Comparison of ENCODE assay signal across 1 cellular context in genomic region chr6:104943781-104944180, GRCh38.
TF ChIP-seq lines count a peak whose summit lies in the region.

No MANE protein-coding gene starts in this region.

TF ChIP-seq in K562, 482 proteins besides CTCF, POLR2A, EP300 and RAD21 (continued from another document and continues in another):
- peak in 1 of 2 experiments; percentile 91 for TF ChIP-seq AFF1 (IDR thresholded peaks at IDR 0.05; ENCODE audit: low read depth in 1 of 2, partially characterized antibody in 2 of 2)
- TF ChIP-seq RBBP5 (IDR thresholded peaks at IDR 0.05; ENCODE audit: borderline replicate concordance, insufficient read depth, low read length, poor library complexity, severe bottlenecking): no peak
- no peak for TF ChIP-seq CREB3L1 (IDR thresholded peaks at IDR 0.05; ENCODE audit: borderline replicate concordance, low read depth)
- no peak for TF ChIP-seq GATAD2B (IDR thresholded peaks at IDR 0.05; ENCODE audit: borderline replicate concordance)
- TF ChIP-seq JUNB (CRISPR knock-in tag; conservative IDR thresholded peaks at IDR 0.05): no peak
- no peak for TF ChIP-seq DDX20 (tag; IDR thresholded peaks at IDR 0.05; ENCODE audit: low read depth)
- TF ChIP-seq MAZ (CRISPR knock-in tag; conservative IDR thresholded peaks at IDR 0.05 in 1 of 2, IDR thresholded peaks at IDR 0.05 in 1 of 2): no peak
- TF ChIP-seq CUX1 (CRISPR knock-in tag; IDR thresholded peaks at IDR 0.05): no peak
- no peak for TF ChIP-seq SRF (CRISPR knock-in tag; IDR thresholded peaks at IDR 0.05)
- TF ChIP-seq MBD2 (IDR thresholded peaks at IDR 0.05; ENCODE audit: borderline replicate concordance, low read depth): no peak
- peak; percentile 25; the same call in 1 of the 2 replicates for TF ChIP-seq VEZF1 (CRISPR knock-in tag; IDR thresholded peaks at IDR 0.05)
- no peak for TF ChIP-seq CBX8 (IDR thresholded peaks at IDR 0.05; ENCODE audit: borderline replicate concordance, extremely low read depth, low read depth, low read length, poor library complexity, severe bottlenecking)
- TF ChIP-seq REST (CRISPR knock-in tag; IDR thresholded peaks at IDR 0.05; ENCODE audit: low read depth): peak; percentile 94
- TF ChIP-seq ATF4 (CRISPR knock-in tag; IDR thresholded peaks at IDR 0.05): no peak
- TF ChIP-seq IRF9 (tag; IDR thresholded peaks at IDR 0.05): no peak
- TF ChIP-seq ARID4B (CRISPR knock-in tag; IDR thresholded peaks at IDR 0.05): no peak
- TF ChIP-seq ARID3A (IDR thresholded peaks at IDR 0.05; ENCODE audit: borderline replicate concordance, low read depth, low read length): no peak
- no peak for TF ChIP-seq FOSL1 (tag; conservative IDR thresholded peaks at IDR 0.05)
- TF ChIP-seq TGIF2 (CRISPR knock-in tag; IDR thresholded peaks at IDR 0.05): no peak
- TF ChIP-seq ZNF121 (CRISPR knock-in tag; conservative IDR thresholded peaks at IDR 0.05): no peak
- no peak for TF ChIP-seq HMBOX1 (IDR thresholded peaks at IDR 0.05)
- no peak for TF ChIP-seq ZNF586 (CRISPR knock-in tag; conservative IDR thresholded peaks at IDR 0.05)
